1 cellular context compared by ENCODE assay signal in genomic region chr2:9220201-9220600, GRCh38.
TF ChIP-seq lines count a peak whose summit lies in the region.

No MANE protein-coding gene starts in this region.

TF ChIP-seq in HEK293, 187 proteins besides CTCF, POLR2A, EP300 and RAD21 (continued from another document):
- TF ChIP-seq PRDM2 (tag by site-specific recombination; IDR thresholded peaks at IDR 0.05; ENCODE audit: borderline replicate concordance) (no peak), EGR2 (tag by site-specific recombination; IDR thresholded peaks at IDR 0.05; ENCODE audit: low read depth) (0 out of 2 replicates have a peak, but pooled peaks have one; percentile 27), ZFHX2 (tag by site-specific recombination; conservative IDR thresholded peaks at IDR 0.05) (peak; percentile 41; the same call in 1 of the 2 replicates), HOXA7 (CRISPR knock-in tag; IDR thresholded peaks at IDR 0.05; ENCODE audit: borderline replicate concordance) (no peak)
